1 cellular context compared by ENCODE assay signal in genomic region chr14:55191101-55191880, GRCh38.
A peak's percentile ranks its signal among the peaks of the same experiment; 100 is the strongest.
TF ChIP-seq lines count a peak whose summit lies in the region.

Gene DLGAP5, minus strand, starts transcription at chr14:55191585. Its CDS starts 2,406 bp downstream, at chr14:55189179.

TF ChIP-seq in GM12878, 131 proteins besides CTCF, POLR2A, EP300 and RAD21 (continued from another document and continues in another):
- TF ChIP-seq CEBPZ (IDR thresholded peaks at IDR 0.05; ENCODE audit: low read depth, low read length) (peak; percentile 47; the same call in 1 of the 2 replicates), ATF2 (IDR thresholded peaks at IDR 0.05; ENCODE audit: low read length) (no peak), EGR1 (IDR thresholded peaks at IDR 0.05; ENCODE audit: borderline replicate concordance in 1 of 2, low read depth in 2 of 2, low read length in 2 of 2) (peak in 1 of 2 experiments; percentile 81; a peak in 2 of 3 replicates), ZNF217 (IDR thresholded peaks at IDR 0.05) (no peak), NRF1 (conservative IDR thresholded peaks at IDR 0.05; ENCODE audit: low read depth, low read length) (no peak; the same call in 1 of the 2 replicates), NBN (IDR thresholded peaks at IDR 0.05) (peak; percentile 92; the same call in 1 of the 2 replicates), GABPA (IDR thresholded peaks at IDR 0.05; ENCODE audit: low read depth) (peak; percentile 91), TCF3 (IDR thresholded peaks at IDR 0.05; ENCODE audit: borderline replicate concordance, insufficient read depth, low read depth, low read length) (peak; percentile 23; the same call in 1 of the 2 replicates), GATAD2B (conservative IDR thresholded peaks at IDR 0.05; ENCODE audit: low read depth) (no peak), SP1 (IDR thresholded peaks at IDR 0.05; ENCODE audit: low read depth, low read length) (peak; percentile 96), REST (IDR thresholded peaks at IDR 0.05; ENCODE audit: low read depth, low read length) (no peak), JUNB (IDR thresholded peaks at IDR 0.05) (peak; percentile 49), CREM (IDR thresholded peaks at IDR 0.05; ENCODE audit: low read depth) (peak; percentile 39; the same call in 1 of the 2 replicates), RUNX3 (IDR thresholded peaks at IDR 0.05; ENCODE audit: low read length) (no peak), HDGF (IDR thresholded peaks at IDR 0.05) (peak; percentile 98), PKNOX1 (IDR thresholded peaks at IDR 0.05) (peak; percentile 98), SMC3 (IDR thresholded peaks at IDR 0.05; ENCODE audit: borderline replicate concordance, low read length) (no peak), RB1 (IDR thresholded peaks at IDR 0.05; ENCODE audit: borderline replicate concordance) (peak; percentile 92; the same call in 1 of the 2 replicates), PBX3 (IDR thresholded peaks at IDR 0.05; ENCODE audit: insufficient replicate concordance, low read depth, low read length) (peak; percentile 94), ASH2L (IDR thresholded peaks at IDR 0.05; ENCODE audit: borderline replicate concordance, low read depth) (no peak), RCOR1 (conservative IDR thresholded peaks at IDR 0.05; ENCODE audit: low read depth, low read length) (no peak), ZBTB40 (IDR thresholded peaks at IDR 0.05; ENCODE audit: borderline replicate concordance) (peak; percentile 92), BCL3 (IDR thresholded peaks at IDR 0.05; ENCODE audit: borderline replicate concordance, insufficient read depth, low read depth, low read length, poor library complexity, severe bottlenecking) (no peak), RBBP5 (conservative IDR thresholded peaks at IDR 0.05) (no peak), POU2F2 (IDR thresholded peaks at IDR 0.05; ENCODE audit: borderline replicate concordance, low read depth, low read length) (peak; percentile 94), DPF2 (IDR thresholded peaks at IDR 0.05) (peak; percentile 60; the same call in 1 of the 2 replicates), SRF (IDR thresholded peaks at IDR 0.05; ENCODE audit: low read depth in 2 of 2, low read length in 2 of 2) (no peak), MTA2 (IDR thresholded peaks at IDR 0.05; ENCODE audit: low read depth) (no peak), TCF7 (IDR thresholded peaks at IDR 0.05; ENCODE audit: borderline replicate concordance) (no peak), NKRF (conservative IDR thresholded peaks at IDR 0.05) (peak; percentile 100), E4F1 (IDR thresholded peaks at IDR 0.05; ENCODE audit: borderline replicate concordance, partially characterized antibody) (peak; percentile 58), TBL1XR1 (IDR thresholded peaks at IDR 0.05; ENCODE audit: low read depth, low read length) (no peak), POLR2AphosphoS5 (IDR thresholded peaks at IDR 0.05; ENCODE audit: low read length) (peak; percentile 68), STAT1 (conservative IDR thresholded peaks at IDR 0.05) (no peak), TCF12 (IDR thresholded peaks at IDR 0.05; ENCODE audit: low read depth, low read length) (0 out of 2 replicates have a peak, but pooled peaks have one; percentile 8), CBX5 (IDR thresholded peaks at IDR 0.05; ENCODE audit: low read depth) (no peak), SIN3A (IDR thresholded peaks at IDR 0.05; ENCODE audit: low read depth, low read length) (peak; percentile 100), MXI1 (IDR thresholded peaks at IDR 0.05; ENCODE audit: low read depth, low read length) (peak; percentile 94), TARDBP (IDR thresholded peaks at IDR 0.05; ENCODE audit: borderline replicate concordance) (no peak), ATF7 (IDR thresholded peaks at IDR 0.05; ENCODE audit: low read depth) (peak; percentile 78)
